Comparison of ENCODE assay signal across 1 cellular context in genomic region chr7:34759477-34760125, GRCh38.
TF ChIP-seq lines count a peak whose summit lies in the region.

No MANE protein-coding gene starts in this region.

TF ChIP-seq in HepG2, 621 proteins besides CTCF, POLR2A, EP300 and RAD21 (continued from another document):
- TF ChIP-seq, protein P1, sequence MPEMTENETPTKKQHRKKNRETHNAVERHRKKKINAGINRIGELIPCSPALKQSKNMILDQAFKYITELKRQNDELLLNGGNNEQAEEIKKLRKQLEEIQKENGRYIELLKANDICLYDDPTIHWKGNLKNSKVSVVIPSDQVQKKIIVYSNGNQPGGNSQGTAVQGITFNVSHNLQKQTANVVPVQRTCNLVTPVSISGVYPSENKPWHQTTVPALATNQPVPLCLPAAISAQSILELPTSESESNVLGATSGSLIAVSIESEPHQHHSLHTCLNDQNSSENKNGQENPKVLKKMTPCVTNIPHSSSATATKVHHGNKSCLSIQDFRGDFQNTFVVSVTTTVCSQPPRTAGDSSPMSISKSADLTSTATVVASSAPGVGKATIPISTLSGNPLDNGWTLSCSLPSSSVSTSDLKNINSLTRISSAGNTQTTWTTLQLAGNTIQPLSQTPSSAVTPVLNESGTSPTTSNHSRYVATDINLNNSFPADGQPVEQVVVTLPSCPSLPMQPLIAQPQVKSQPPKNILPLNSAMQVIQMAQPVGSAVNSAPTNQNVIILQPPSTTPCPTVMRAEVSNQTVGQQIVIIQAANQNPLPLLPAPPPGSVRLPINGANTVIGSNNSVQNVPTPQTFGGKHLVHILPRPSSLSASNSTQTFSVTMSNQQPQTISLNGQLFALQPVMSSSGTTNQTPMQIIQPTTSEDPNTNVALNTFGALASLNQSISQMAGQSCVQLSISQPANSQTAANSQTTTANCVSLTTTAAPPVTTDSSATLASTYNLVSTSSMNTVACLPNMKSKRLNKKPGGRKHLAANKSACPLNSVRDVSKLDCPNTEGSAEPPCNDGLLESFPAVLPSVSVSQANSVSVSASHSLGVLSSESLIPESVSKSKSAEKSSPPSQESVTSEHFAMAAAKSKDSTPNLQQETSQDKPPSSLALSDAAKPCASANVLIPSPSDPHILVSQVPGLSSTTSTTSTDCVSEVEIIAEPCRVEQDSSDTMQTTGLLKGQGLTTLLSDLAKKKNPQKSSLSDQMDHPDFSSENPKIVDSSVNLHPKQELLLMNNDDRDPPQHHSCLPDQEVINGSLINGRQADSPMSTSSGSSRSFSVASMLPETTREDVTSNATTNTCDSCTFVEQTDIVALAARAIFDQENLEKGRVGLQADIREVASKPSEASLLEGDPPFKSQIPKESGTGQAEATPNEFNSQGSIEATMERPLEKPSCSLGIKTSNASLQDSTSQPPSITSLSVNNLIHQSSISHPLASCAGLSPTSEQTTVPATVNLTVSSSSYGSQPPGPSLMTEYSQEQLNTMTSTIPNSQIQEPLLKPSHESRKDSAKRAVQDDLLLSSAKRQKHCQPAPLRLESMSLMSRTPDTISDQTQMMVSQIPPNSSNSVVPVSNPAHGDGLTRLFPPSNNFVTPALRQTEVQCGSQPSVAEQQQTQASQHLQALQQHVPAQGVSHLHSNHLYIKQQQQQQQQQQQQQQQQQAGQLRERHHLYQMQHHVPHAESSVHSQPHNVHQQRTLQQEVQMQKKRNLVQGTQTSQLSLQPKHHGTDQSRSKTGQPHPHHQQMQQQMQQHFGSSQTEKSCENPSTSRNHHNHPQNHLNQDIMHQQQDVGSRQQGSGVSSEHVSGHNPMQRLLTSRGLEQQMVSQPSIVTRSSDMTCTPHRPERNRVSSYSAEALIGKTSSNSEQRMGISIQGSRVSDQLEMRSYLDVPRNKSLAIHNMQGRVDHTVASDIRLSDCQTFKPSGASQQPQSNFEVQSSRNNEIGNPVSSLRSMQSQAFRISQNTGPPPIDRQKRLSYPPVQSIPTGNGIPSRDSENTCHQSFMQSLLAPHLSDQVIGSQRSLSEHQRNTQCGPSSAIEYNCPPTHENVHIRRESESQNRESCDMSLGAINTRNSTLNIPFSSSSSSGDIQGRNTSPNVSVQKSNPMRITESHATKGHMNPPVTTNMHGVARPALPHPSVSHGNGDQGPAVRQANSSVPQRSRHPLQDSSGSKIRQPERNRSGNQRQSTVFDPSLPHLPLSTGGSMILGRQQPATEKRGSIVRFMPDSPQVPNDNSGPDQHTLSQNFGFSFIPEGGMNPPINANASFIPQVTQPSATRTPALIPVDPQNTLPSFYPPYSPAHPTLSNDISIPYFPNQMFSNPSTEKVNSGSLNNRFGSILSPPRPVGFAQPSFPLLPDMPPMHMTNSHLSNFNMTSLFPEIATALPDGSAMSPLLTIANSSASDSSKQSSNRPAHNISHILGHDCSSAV (CRISPR knock-in tag; IDR thresholded peaks at IDR 0.05; ENCODE audit: borderline replicate concordance) = no peak
- TF ChIP-seq ZNF572 (CRISPR knock-in tag; IDR thresholded peaks at IDR 0.05) (no peak), TEF (CRISPR knock-in tag; IDR thresholded peaks at IDR 0.05) (peak; percentile 49; the same call in 1 of the 2 replicates), NONO (IDR thresholded peaks at IDR 0.05) (no peak), NONO (CRISPR knock-in tag; conservative IDR thresholded peaks at IDR 0.05) (no peak), NFYC (CRISPR knock-in tag; IDR thresholded peaks at IDR 0.05) (no peak), ZSCAN22 (CRISPR knock-in tag; IDR thresholded peaks at IDR 0.05) (no peak), ZNF773 (CRISPR knock-in tag; IDR thresholded peaks at IDR 0.05; ENCODE audit: borderline replicate concordance) (no peak), ZNF883 (CRISPR knock-in tag; IDR thresholded peaks at IDR 0.05; ENCODE audit: not compliant biosample characterization) (no peak), WIZ (CRISPR knock-in tag; IDR thresholded peaks at IDR 0.05) (no peak), DPF2 (CRISPR knock-in tag; IDR thresholded peaks at IDR 0.05; ENCODE audit: borderline replicate concordance, low read depth) (no peak), GMEB1 (CRISPR knock-in tag; IDR thresholded peaks at IDR 0.05; ENCODE audit: borderline replicate concordance) (no peak), ZBTB14 (CRISPR knock-in tag; IDR thresholded peaks at IDR 0.05) (no peak), ZNF337 (CRISPR knock-in tag; IDR thresholded peaks at IDR 0.05; ENCODE audit: borderline replicate concordance, low read depth) (no peak), JUND (CRISPR knock-in tag; IDR thresholded peaks at IDR 0.05) (no peak), ZNF530 (CRISPR knock-in tag; IDR thresholded peaks at IDR 0.05; ENCODE audit: low read depth) (no peak), ZEB1 (IDR thresholded peaks at IDR 0.05; ENCODE audit: insufficient replicate concordance, low read depth) (no peak), ZFP82 (CRISPR knock-in tag; IDR thresholded peaks at IDR 0.05; ENCODE audit: borderline replicate concordance) (no peak), ZNF547 (CRISPR knock-in tag; IDR thresholded peaks at IDR 0.05) (no peak), SP2 (CRISPR knock-in tag; IDR thresholded peaks at IDR 0.05) (no peak), ZFP62 (CRISPR knock-in tag; IDR thresholded peaks at IDR 0.05) (no peak), U2AF2 (IDR thresholded peaks at IDR 0.05; ENCODE audit: low read depth, low read length) (no peak), ZNF790 (CRISPR knock-in tag; IDR thresholded peaks at IDR 0.05; ENCODE audit: borderline replicate concordance) (no peak), ETS1 (CRISPR knock-in tag; IDR thresholded peaks at IDR 0.05) (no peak), NFATC3 (CRISPR knock-in tag; IDR thresholded peaks at IDR 0.05) (no peak), ZNF788 (CRISPR knock-in tag; IDR thresholded peaks at IDR 0.05; ENCODE audit: borderline replicate concordance) (no peak), ZNF768 (CRISPR knock-in tag; IDR thresholded peaks at IDR 0.05) (no peak), ZNF850 (CRISPR knock-in tag; conservative IDR thresholded peaks at IDR 0.05) (no peak)
- TF ChIP-seq, protein P2, sequence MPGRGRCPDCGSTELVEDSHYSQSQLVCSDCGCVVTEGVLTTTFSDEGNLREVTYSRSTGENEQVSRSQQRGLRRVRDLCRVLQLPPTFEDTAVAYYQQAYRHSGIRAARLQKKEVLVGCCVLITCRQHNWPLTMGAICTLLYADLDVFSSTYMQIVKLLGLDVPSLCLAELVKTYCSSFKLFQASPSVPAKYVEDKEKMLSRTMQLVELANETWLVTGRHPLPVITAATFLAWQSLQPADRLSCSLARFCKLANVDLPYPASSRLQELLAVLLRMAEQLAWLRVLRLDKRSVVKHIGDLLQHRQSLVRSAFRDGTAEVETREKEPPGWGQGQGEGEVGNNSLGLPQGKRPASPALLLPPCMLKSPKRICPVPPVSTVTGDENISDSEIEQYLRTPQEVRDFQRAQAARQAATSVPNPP (CRISPR knock-in tag; IDR thresholded peaks at IDR 0.05) = no peak
